ENCODE assay signal across 8 cellular contexts in the genomic region with DNA sequence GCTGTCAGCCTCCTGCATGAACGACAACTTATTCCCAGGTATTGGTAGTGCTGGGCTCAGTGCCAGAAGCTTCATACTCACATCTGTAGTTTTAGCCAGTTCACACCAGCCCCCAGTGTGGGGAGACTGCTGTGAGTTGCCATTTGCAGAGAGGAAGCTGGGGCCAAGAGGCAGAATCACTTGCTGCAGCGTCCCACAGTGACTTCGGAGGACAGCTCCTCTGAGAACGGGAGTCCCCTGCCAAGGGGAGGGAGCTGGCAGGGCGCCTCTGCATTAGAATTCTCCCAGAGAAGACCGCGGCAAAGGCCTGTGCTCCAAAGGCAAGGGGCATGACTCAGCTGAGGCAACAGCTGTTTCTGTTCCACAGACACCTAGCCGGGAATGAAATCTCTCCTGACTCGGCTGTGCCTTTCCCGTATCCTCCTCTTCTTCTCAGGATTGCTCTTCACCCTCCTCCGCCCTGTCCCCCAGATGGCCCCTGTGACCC. TPM values are rescaled to one million over a fixed set of nuclear protein-coding genes. Genes with fewer than 3 reads are reported as not detected.
DNase-seq lines count a peak whose midpoint lies in the region; ATAC-seq and TF ChIP-seq lines count a peak whose summit lies in the region.

No MANE protein-coding gene starts in this region.

- intact Hi-C loops in body of pancreas (cut with DNase I) = no loop called here
- intact Hi-C loops in upper lobe of right lung (cut with DNase I) = no loop called here

- no peaks in the 10 kb centered on the region for H3K9me3 Mint-ChIP-seq in activated CD8-positive, alpha-beta memory T cell treated with anti-CD3 and anti-CD28 coated beads, Interleukin-2, amount 10 ng/mL, durations not matched to agents 7 days and 5 days (ENCODE audit: low read depth)

- TF ChIP-seq POLR2A in body of pancreas (IDR thresholded peaks at IDR 0.05) = no peak

- ATAC-seq in activated CD8-positive, alpha-beta memory T cell treated with anti-CD3 and anti-CD28 coated beads, Interleukin-2, amount 10 ng/mL, durations not matched to agents 7 days and 5 days = peak; percentile 37
- peak; percentile 87 for ATAC-seq in body of pancreas
- peak; percentile 76 for ATAC-seq in upper lobe of right lung
- ATAC-seq in HG03469 (IDR thresholded peaks at IDR 0.05; ENCODE audit: unreplicated experiment) = no peak

- H3K27ac ChIP-seq in body of pancreas (peak overlapping the region in 1 of 4 donors; percentile 23), layer of hippocampus (ENCODE audit: low read depth, low read length) (peak overlapping the region; percentile 87), upper lobe of right lung (peak overlapping the region; percentile 51)

- H3K36me3 ChIP-seq in body of pancreas (replicated peaks in 1 of 2; ENCODE audit: insufficient read depth in 1 of 2, low read depth in 2 of 2) (no peaks in the 10 kb centered on the region), upper lobe of right lung (no peaks in the 10 kb centered on the region)

- no peak overlapping the region for H3K4me3 ChIP-seq in body of pancreas
- H3K4me3 ChIP-seq in upper lobe of right lung = no peak overlapping the region

- no peak overlapping the region for H3K27ac Mint-ChIP-seq in activated CD8-positive, alpha-beta memory T cell treated with anti-CD3 and anti-CD28 coated beads, Interleukin-2, amount 10 ng/mL, durations not matched to agents 7 days and 5 days

- H3K9me3 ChIP-seq in body of pancreas (no peaks in the 10 kb centered on the region), upper lobe of right lung (no peaks in the 10 kb centered on the region)

- H3K4me3 Mint-ChIP-seq in activated CD8-positive, alpha-beta memory T cell treated with anti-CD3 and anti-CD28 coated beads, Interleukin-2, amount 10 ng/mL, durations not matched to agents 7 days and 5 days = no peak overlapping the region

- H3K4me1 Mint-ChIP-seq in activated CD8-positive, alpha-beta memory T cell treated with anti-CD3 and anti-CD28 coated beads, Interleukin-2, amount 10 ng/mL, durations not matched to agents 7 days and 5 days = peaks cover 50% of the 10 kb centered on the region

- H3K27me3 ChIP-seq in body of pancreas = no peaks in the 10 kb centered on the region
- no peaks in the 10 kb centered on the region for H3K27me3 ChIP-seq in layer of hippocampus (ENCODE audit: control insufficient read depth, insufficient read depth, low read length)
- no peaks in the 10 kb centered on the region for H3K27me3 ChIP-seq in upper lobe of right lung

- WGBS in body of pancreas, 2 donors = 14 to 21% methylated on average over 8 to 11 of the region's 11 CpGs

- H3K4me1 ChIP-seq in body of pancreas = peaks cover 12% of the 10 kb centered on the region
- H3K4me1 ChIP-seq in upper lobe of right lung = peaks cover 17% of the 10 kb centered on the region

- TF ChIP-seq CTCF in body of pancreas (IDR thresholded peaks at IDR 0.05) (no peak), upper lobe of right lung (IDR thresholded peaks at IDR 0.05) (no peak)

- CTCF ChIA-PET in activated CD8-positive, alpha-beta memory T cell treated with anti-CD3 and anti-CD28 coated beads, Interleukin-2, amount 10 ng/mL, durations not matched to agents 7 days and 5 days (lab: Charles Lee) = interaction anchor here (2.1 to 2.8 kb wide), 3 partner anchors 10 to 33 kb away, joined by 9 to 13 read pairs (median 12); no protein-coding TSS in a partner anchor

- H3K36me3 Mint-ChIP-seq in activated CD8-positive, alpha-beta memory T cell treated with anti-CD3 and anti-CD28 coated beads, Interleukin-2, amount 10 ng/mL, durations not matched to agents 7 days and 5 days = peaks cover 3% of the 10 kb centered on the region

- no peaks in the 10 kb centered on the region for H3K27me3 Mint-ChIP-seq in activated CD8-positive, alpha-beta memory T cell treated with anti-CD3 and anti-CD28 coated beads, Interleukin-2, amount 10 ng/mL, durations not matched to agents 7 days and 5 days

- no peak for DNase-seq in activated CD8-positive, alpha-beta memory T cell treated with anti-CD3 and anti-CD28 coated beads, Interleukin-2, amount 10 ng/mL, durations not matched to agents 7 days and 5 days
- no peak for DNase-seq in activated CD8-positive, alpha-beta memory T cell treated with anti-CD3 and anti-CD28 coated beads, Interleukin-2, amount 50 U/mL, for 48 hours
- DNase-seq in M059J (ENCODE audit: low read depth) (peak; percentile 89), body of pancreas (peak; percentile 77 to 89 (median 84)), upper lobe of right lung (peak; percentile 86)
- DNase-seq in central memory CD4-positive, alpha-beta T cell = no peak

RNA-seq across cellular contexts. Expression of a gene that starts 17.8 kb away (rescaled TPM):
- 100 to 1,000 TPM in 1 of 2 experiments, 10 to 100 TPM in 1; 54.6 to 178 TPM for total RNA-seq in activated CD8-positive, alpha-beta memory T cell treated with anti-CD3 and anti-CD28 coated beads, Interleukin-2, amount 10 ng/mL, durations not matched to agents 7 days and 5 days
- total RNA-seq in M059J (2014; rRNA removed; shearing (Covaris generic)) = 11.3 and 14.7 TPM in 2 replicates
- total RNA-seq in body of pancreas (not detected), upper lobe of right lung (21.2 TPM)

Comparison
In these comparisons a context has a peak if more than half of its experiments do, and no peak if none do; other contexts are left out.
1. DNase-seq: peak in M059J (single experiment), body of pancreas (4 of 4) and upper lobe of right lung (single experiment); none in activated CD8-positive, alpha-beta memory T cell treated with anti-CD3 and anti-CD28 coated beads, Interleukin-2, amount 10 ng/mL, durations not matched to agents 7 days and 5 days (single experiment), activated CD8-positive, alpha-beta memory T cell treated with anti-CD3 and anti-CD28 coated beads, Interleukin-2, amount 50 U/mL, for 48 hours (single experiment) and central memory CD4-positive, alpha-beta T cell (single experiment).